ENCODE assay signal across 8 cellular contexts in genomic region chr2:84022810-84023431, GRCh38.
DNase-seq lines count a peak whose midpoint lies in the region; ATAC-seq, FAIRE-seq and TF ChIP-seq lines count a peak whose summit lies in the region.

No MANE protein-coding gene starts in this region.

- WGBS in GM12878 (ENCODE audit: insufficient coverage, insufficient replicate concordance, low lambda C conversion rate, missing lambda C conversion rate), result 17% methylated on average over 5 of the region's 5 CpGs
- WGBS in HepG2 (ENCODE audit: low lambda C conversion rate), result 30% methylated on average over 5 of the region's 5 CpGs

- TF ChIP-seq RAD21 in GM12878 (IDR thresholded peaks at IDR 0.05; ENCODE audit: insufficient read depth, low read depth, low read length), result peak; percentile 52
- TF ChIP-seq RAD21 in HepG2 (CRISPR knock-in tag; IDR thresholded peaks at IDR 0.05), result peak; percentile 70

- in situ Hi-C loops in GM12878 (cut with MboI) (no loop called here), HepG2 (cut with HindIII; ENCODE audit: extremely low pct_ligation_motif_present, low pct_unique_long_range_greater_than_20kb) (loop anchor here (5.0 kb wide), 1 partner anchor 279 kb away; no protein-coding TSS in a partner anchor)

- no peaks in the 10 kb centered on the region for H3K27me3 ChIP-seq in GM12878 (replicated peaks in 1 of 2; ENCODE audit: control insufficient read depth in 2 of 2, insufficient read depth in 2 of 2, low read length in 1 of 2)
- H3K27me3 ChIP-seq in HepG2 (ENCODE audit: control insufficient read depth in 1 of 2, insufficient read depth in 2 of 2, low read length in 2 of 2), result no peaks in the 10 kb centered on the region

- H4K20me1 ChIP-seq in GM12878 (ENCODE audit: control insufficient read depth, insufficient read depth) (no peaks in the 10 kb centered on the region), HepG2 (ENCODE audit: insufficient read depth, low read length) (no peaks in the 10 kb centered on the region)

- FAIRE-seq in GM12878 (lab: Jason Lieb, UNC), result peak; percentile 18
- FAIRE-seq in HepG2 (lab: Jason Lieb, UNC), result peak; percentile 50

- no peak for TF ChIP-seq EP300 in GM12878 (IDR thresholded peaks at IDR 0.05; ENCODE audit: borderline replicate concordance in 1 of 2, control insufficient read depth in 1 of 2, low read depth in 2 of 2, low read length in 2 of 2)
- no peak for TF ChIP-seq EP300 in HepG2 (IDR thresholded peaks at IDR 0.05; ENCODE audit: low read depth in 2 of 2, low read length in 2 of 2)
- TF ChIP-seq EP300 in HepG2 (CRISPR knock-in tag; IDR thresholded peaks at IDR 0.05; ENCODE audit: borderline replicate concordance), result no peak

- intact Hi-C loops in GM12878 (cut with micrococcal nuclease; ENCODE audit: unreplicated experiment) (loop anchor here (1.0 kb wide), 1 partner anchor 280 kb away; no protein-coding TSS in a partner anchor), HepG2 (cut with micrococcal nuclease; ENCODE audit: unreplicated experiment) (loop anchor here (1.0 kb wide), 4 partner anchors 54 to 291 kb away; no protein-coding TSS in a partner anchor)

- TF ChIP-seq CTCF in GM12878 (IDR thresholded peaks at IDR 0.05 in 2 of 3, conservative IDR thresholded peaks at IDR 0.05 in 1 of 3; ENCODE audit: control insufficient read depth in 2 of 3, extremely low read depth in 1 of 3, insufficient read depth in 1 of 3, low read depth in 3 of 3, low read length in 3 of 3) (peak; percentile 59 to 70 (median 64); a peak in 5 of 6 replicates), HepG2 (CRISPR knock-in tag; IDR thresholded peaks at IDR 0.05) (peak; percentile 68)

- TF ChIP-seq POLR2A in GM12878 (IDR thresholded peaks at IDR 0.05; ENCODE audit: low read depth, low read length), result no peak
- TF ChIP-seq POLR2A in HepG2 (IDR thresholded peaks at IDR 0.05; ENCODE audit: insufficient read depth in 1 of 2, low read depth in 2 of 2, low read length in 2 of 2), result no peak

- DNase-seq in D341Med (ENCODE audit: low spot score), result peak; percentile 37
- DNase-seq in NCI-H2171 treated with DMSO at 0.1 percent for 48 hours (lab: John Stamatoyannopoulos, UW), result peak; percentile 38
- no peak for DNase-seq in GM12878 (ENCODE audit: low read depth, low spot score)
- peak; percentile 72 for DNase-seq in HepG2 (ENCODE audit: low spot score)

- H3K9ac ChIP-seq in GM12878 (ENCODE audit: control insufficient read depth, insufficient read depth, low read length), result no peak overlapping the region
- H3K9ac ChIP-seq in HepG2 (ENCODE audit: insufficient read depth, low read depth, low read length), result no peak overlapping the region

- BruUV-seq in GM12878 (replicated peaks; lab: Mats Ljungman, UMichigan), result no TSS peak
- BruUV-seq in HepG2 (replicated peaks; lab: Mats Ljungman, UMichigan), result no TSS peak

- no peak overlapping the region for H3K27ac ChIP-seq in GM12878 (ENCODE audit: control insufficient read depth, insufficient read depth)
- H3K27ac ChIP-seq in HepG2 (ENCODE audit: extremely low read length, insufficient read depth, low read length), result no peak overlapping the region

- CTCF ChIA-PET in GM12878 (lab: Yijun Ruan, JAX) (interaction anchor here (0.6 to 2.3 kb wide), 20 partner anchors 9 to 608 kb away, joined by 3 to 31 read pairs (median 4); no protein-coding TSS in a partner anchor), HepG2 (lab: Yijun Ruan, JAX; ENCODE audit: low intra/inter-chr PET ratio, low total read pairs) (interaction anchor here (0.7 to 3.6 kb wide), 7 partner anchors 54 to 292 kb away, joined by 3 to 64 read pairs (median 7); no protein-coding TSS in a partner anchor)

- SMC1A ChIA-PET in GM12878 (lab: Charles Lee; ENCODE audit: uncharacterized antibody, unreplicated experiment), result interaction anchor here (0.9 to 1.8 kb wide), 8 partner anchors 8 to 291 kb away, joined by 3 to 18 read pairs (median 4); no protein-coding TSS in a partner anchor

- no peaks in the 10 kb centered on the region for H3K4me1 ChIP-seq in GM12878 (ENCODE audit: control insufficient read depth, insufficient read depth, low read length)
- H3K4me1 ChIP-seq in HepG2 (ENCODE audit: insufficient read depth, low read length), result 0 out of 2 replicates have a peak, but pooled peaks cover 9% of the 10 kb centered on the region

- H2AFZ ChIP-seq in GM12878 (ENCODE audit: control insufficient read depth, low read depth, low read length), result no peak overlapping the region
- H2AFZ ChIP-seq in HepG2 (ENCODE audit: low read length), result no peak overlapping the region

- ATAC-seq in GM19455 (IDR thresholded peaks at IDR 0.05; ENCODE audit: unreplicated experiment) (peak; percentile 80), GM12878 (peak; percentile 49; the same call in 1 of the 3 replicates), HepG2 (peak; percentile 87), HG03571 (IDR thresholded peaks at IDR 0.05; ENCODE audit: unreplicated experiment) (no peak), GM21717 (IDR thresholded peaks at IDR 0.05; ENCODE audit: unreplicated experiment) (no peak), HG03460 (IDR thresholded peaks at IDR 0.05; ENCODE audit: unreplicated experiment) (no peak)

- no peak overlapping the region for H3K4me3 ChIP-seq in GM12878
- no peak overlapping the region for H3K4me3 ChIP-seq in HepG2 (replicated peaks in 1 of 3; ENCODE audit: insufficient read depth in 1 of 3, low read depth in 2 of 3, low read length in 3 of 3)

- H3K36me3 ChIP-seq in GM12878 (ENCODE audit: control insufficient read depth in 2 of 2, insufficient read depth in 2 of 2, low read length in 1 of 2) (no peaks in the 10 kb centered on the region), HepG2 (replicated peaks in 1 of 2; ENCODE audit: control insufficient read depth in 1 of 2, insufficient read depth in 2 of 2, low read length in 2 of 2) (no peaks in the 10 kb centered on the region)

- no peak overlapping the region for H3K4me2 ChIP-seq in GM12878 (ENCODE audit: control insufficient read depth, insufficient read depth)
- H3K4me2 ChIP-seq in HepG2 (ENCODE audit: low read depth, low read length), result no peak overlapping the region

- POLR2A ChIA-PET in GM12878 (lab: Charles Lee) (no interaction called here), HepG2 (lab: Yijun Ruan, JAX) (interaction anchor here (0.9 to 1.3 kb wide), 3 partner anchors 235 to 280 kb away, joined by 3 to 15 read pairs (median 4); no protein-coding TSS in a partner anchor)

- H3K9me3 ChIP-seq in GM12878 (replicated peaks; ENCODE audit: control insufficient read depth, insufficient read depth, low read length) (no peaks in the 10 kb centered on the region), HepG2 (ENCODE audit: low read length) (no peaks in the 10 kb centered on the region)

- no peaks in the 10 kb centered on the region for H3K79me2 ChIP-seq in GM12878 (ENCODE audit: control insufficient read depth, insufficient read depth, low read length)
- no peaks in the 10 kb centered on the region for H3K79me2 ChIP-seq in HepG2 (ENCODE audit: insufficient read depth, low read length)

- RAD21 ChIA-PET in GM12878 (lab: Charles Lee; ENCODE audit: unreplicated experiment), result interaction anchor here (0.9 to 1.2 kb wide), 5 partner anchors 9 to 903 kb away, joined by 3 to 8 read pairs (median 3); no protein-coding TSS in a partner anchor

TF ChIP-seq in GM12878, 131 proteins besides CTCF, POLR2A, EP300 and RAD21:
- peak; percentile 63; the same call in 1 of the 2 replicates for TF ChIP-seq SMC3 (IDR thresholded peaks at IDR 0.05; ENCODE audit: borderline replicate concordance, low read length)
- TF ChIP-seq TCF12 (IDR thresholded peaks at IDR 0.05; ENCODE audit: low read depth, low read length), result no peak

TF ChIP-seq in HepG2, 621 proteins besides CTCF, POLR2A, EP300 and RAD21:
- peak in 1 of 2 experiments; percentile 24; a peak in 1 of 4 replicates for TF ChIP-seq KLF16 (CRISPR knock-in tag; IDR thresholded peaks at IDR 0.05)
- TF ChIP-seq STAG1 (CRISPR knock-in tag; IDR thresholded peaks at IDR 0.05), result peak; percentile 74
- TF ChIP-seq, protein P1, sequence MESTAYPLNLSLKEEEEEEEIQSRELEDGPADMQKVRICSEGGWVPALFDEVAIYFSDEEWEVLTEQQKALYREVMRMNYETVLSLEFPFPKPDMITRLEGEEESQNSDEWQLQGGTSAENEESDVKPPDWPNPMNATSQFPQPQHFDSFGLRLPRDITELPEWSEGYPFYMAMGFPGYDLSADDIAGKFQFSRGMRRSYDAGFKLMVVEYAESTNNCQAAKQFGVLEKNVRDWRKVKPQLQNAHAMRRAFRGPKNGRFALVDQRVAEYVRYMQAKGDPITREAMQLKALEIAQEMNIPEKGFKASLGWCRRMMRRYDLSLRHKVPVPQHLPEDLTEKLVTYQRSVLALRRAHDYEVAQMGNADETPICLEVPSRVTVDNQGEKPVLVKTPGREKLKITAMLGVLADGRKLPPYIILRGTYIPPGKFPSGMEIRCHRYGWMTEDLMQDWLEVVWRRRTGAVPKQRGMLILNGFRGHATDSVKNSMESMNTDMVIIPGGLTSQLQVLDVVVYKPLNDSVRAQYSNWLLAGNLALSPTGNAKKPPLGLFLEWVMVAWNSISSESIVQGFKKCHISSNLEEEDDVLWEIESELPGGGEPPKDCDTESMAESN (CRISPR knock-in tag; conservative IDR thresholded peaks at IDR 0.05), result 0 out of 2 replicates have a peak, but pooled peaks have one; percentile 24
- no peak for TF ChIP-seq TOPORS (CRISPR knock-in tag; IDR thresholded peaks at IDR 0.05)
- peak; percentile 90 for TF ChIP-seq SMC3 (IDR thresholded peaks at IDR 0.05; ENCODE audit: low read length)
- TF ChIP-seq SPEN (CRISPR knock-in tag; IDR thresholded peaks at IDR 0.05; ENCODE audit: low read depth), result no peak
- TF ChIP-seq HNF4A (CRISPR knock-in tag; IDR thresholded peaks at IDR 0.05), result no peak

Comparison
In these comparisons a context has a peak if more than half of its experiments do, and no peak if none do; other contexts are left out.
1. ATAC-seq: peak in GM19455 (single experiment), GM12878 (single experiment) and HepG2 (single experiment); none in HG03571 (single experiment), GM21717 (single experiment) and HG03460 (single experiment).